ENCODE assay signal across 6 cellular contexts in genomic region chr19:1884719-1885334, GRCh38. TPM values are rescaled to one million over a fixed set of nuclear protein-coding genes. Genes with fewer than 3 reads are reported as not detected.
DNase-seq lines count a peak whose midpoint lies in the region; ATAC-seq, FAIRE-seq and TF ChIP-seq lines count a peak whose summit lies in the region.

No MANE protein-coding gene starts in this region.

- peak overlapping the region; percentile 77 for H3K27ac Mint-ChIP-seq in Calu3 (ENCODE audit: unreplicated experiment)

- TSS peak; percentile 38 for BruUV-seq in Calu3 (replicated peaks; lab: Mats Ljungman, UMichigan)

- H3K9me3 Mint-ChIP-seq in Calu3 (ENCODE audit: low read depth, unreplicated experiment), result no peaks in the 10 kb centered on the region

- peak overlapping the region; percentile 91 for H3K4me3 Mint-ChIP-seq in Calu3 (ENCODE audit: low read depth, unreplicated experiment)

- no peak for TF ChIP-seq CTCF in Calu3 (IDR thresholded peaks at IDR 0.05; ENCODE audit: unreplicated experiment)

- CTCF ChIA-PET in Calu3 (lab: Charles Lee), result interaction anchor here (0.6 to 1.2 kb wide), 4 partner anchors 9 to 426 kb away, joined by 3 to 5 read pairs (median 4); no protein-coding TSS in a partner anchor

- intact Hi-C loops in Calu3 (cut with micrococcal nuclease; ENCODE audit: unreplicated experiment), result no loop called here
- intact Hi-C loops in posterior vena cava (cut with DNase I), result no loop called here

- ATAC-seq in HG03460 (IDR thresholded peaks at IDR 0.05; ENCODE audit: unreplicated experiment), result peak; percentile 9

- no peaks in the 10 kb centered on the region for H3K27me3 Mint-ChIP-seq in Calu3 (ENCODE audit: unreplicated experiment)

- peaks cover 19% of the 10 kb centered on the region for H3K36me3 Mint-ChIP-seq in Calu3 (ENCODE audit: insufficient read depth, unreplicated experiment)

- peaks cover 28% of the 10 kb centered on the region for H3K4me1 Mint-ChIP-seq in Calu3 (ENCODE audit: low read depth, unreplicated experiment)

- no peak for FAIRE-seq in urothelium cell line (lab: Jason Lieb, UNC)

- DNase-seq in Calu3, result no peak
- DNase-seq in dermis blood vessel endothelial cell, result peak; percentile 48
- peak; percentile 83 for DNase-seq in posterior vena cava (ENCODE audit: low spot score)
- no peak for DNase-seq in NCI-H2196 treated with DMSO at 0.1 percent for 48 hours (lab: John Stamatoyannopoulos, UW; ENCODE audit: unreplicated experiment)
- no peak for DNase-seq in urothelium cell line (ENCODE audit: low spot score)

RNA-seq across cellular contexts. Expression of gene ABHD17A, which starts 0.5 kb away (rescaled TPM):
- total RNA-seq in Calu3 (2022), result 35.2 and 36.9 TPM in 2 replicates
- total RNA-seq in dermis blood vessel endothelial cell, result 111 and 142 TPM in 2 replicates
- 10 to 100 TPM; 49.9 to 51.4 TPM for total RNA-seq in posterior vena cava

RNA-seq across cellular contexts. Expression of gene ADAT3, which starts 20.4 kb away (rescaled TPM):
- total RNA-seq in Calu3 (2022) (6.7 TPM in 2 replicates), dermis blood vessel endothelial cell (5.8 and 6.2 TPM in 2 replicates), posterior vena cava (1 to 10 TPM; 3.0 to 3.6 TPM)

RNA-seq across cellular contexts. Expression of gene SCAMP4, which starts 20.4 kb away (rescaled TPM):
- total RNA-seq in Calu3 (2022) (64.2 and 80.5 TPM in 2 replicates), dermis blood vessel endothelial cell (34.7 and 56.1 TPM in 2 replicates), posterior vena cava (10 to 100 TPM; 35.6 to 36.6 TPM)

RNA-seq across cellular contexts. Expression of gene KLF16, which starts 21.4 kb away (rescaled TPM):
- total RNA-seq in Calu3 (2022) (32.3 and 39.0 TPM in 2 replicates), dermis blood vessel endothelial cell (5.3 and 9.5 TPM in 2 replicates), posterior vena cava (10 to 100 TPM in 1 of 2 donors, 1 to 10 TPM in 1; 9.4 to 16.2 TPM)

RNA-seq across cellular contexts. Expression of gene REXO1, which starts 36.5 kb away (rescaled TPM):
- 34.1 and 39.5 TPM in 2 replicates for total RNA-seq in Calu3 (2022)
- total RNA-seq in dermis blood vessel endothelial cell, result 8.7 and 14.0 TPM in 2 replicates
- total RNA-seq in posterior vena cava, result 10 to 100 TPM; 22.8 to 27.4 TPM

Comparison
In these comparisons a context has a peak if more than half of its experiments do, and no peak if none do; other contexts are left out.
1. DNase-seq: peak in dermis blood vessel endothelial cell (single experiment) and posterior vena cava (single experiment); none in Calu3 (single experiment), NCI-H2196 treated with DMSO at 0.1 percent for 48 hours (single experiment) and urothelium cell line (single experiment).